10 cellular contexts compared by ENCODE assay signal in the genomic region with DNA sequence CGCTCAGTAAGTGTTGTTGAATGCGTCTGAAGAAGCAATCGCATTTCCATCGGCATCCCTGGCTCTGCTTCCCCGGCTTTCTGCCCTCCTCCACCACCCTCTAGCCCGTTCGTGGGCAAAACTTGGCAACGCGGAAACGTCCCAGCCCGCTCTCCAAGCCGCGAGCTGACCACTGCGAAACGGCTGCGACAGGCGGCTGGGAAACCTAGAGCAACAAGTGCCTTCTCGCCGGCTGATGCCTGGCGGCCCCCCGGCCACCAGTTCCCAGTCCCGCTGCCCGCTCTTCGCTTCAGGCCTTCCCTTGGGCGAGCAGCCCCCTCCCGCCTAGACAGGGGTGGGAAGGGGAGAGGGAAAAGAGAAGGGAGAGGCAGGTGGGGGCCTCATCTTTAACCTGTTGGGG. TPM values are rescaled to one million over a fixed set of nuclear protein-coding genes. Genes with fewer than 3 reads are reported as not detected.
A peak's percentile ranks its signal among the peaks of the same experiment; 100 is the strongest.
DNase-seq lines count a peak whose midpoint lies in the region; ATAC-seq and TF ChIP-seq lines count a peak whose summit lies in the region.
"Had no signal": no experiment of that assay in that cellular context is flagged by ENCODE, and none has a peak within 500 bp of the region (broad histone marks: within the 10 kb centered on the region; RNA-seq: fewer than 3 reads in every experiment).

No MANE protein-coding gene starts in this region.

- POLR2A ChIA-PET in HEK293T (lab: Yijun Ruan, JAX): no interaction called here

- H3K9me3 Mint-ChIP-seq in dendritic cell treated with granulocyte-macrophage colony-stimulating factor and Interleukin-4, amounts not matched to agents 40 ng/mL and 50 ng/mL, for 4 days: no peaks in the 10 kb centered on the region

- CTCF ChIA-PET in HEK293T (lab: Yijun Ruan, JAX): no interaction called here

- H3K27me3 Mint-ChIP-seq in dendritic cell treated with granulocyte-macrophage colony-stimulating factor and Interleukin-4, amounts not matched to agents 40 ng/mL and 50 ng/mL, for 4 days: peaks cover 87% of the 10 kb centered on the region

- no peaks in the 10 kb centered on the region for H3K36me3 ChIP-seq in BE2C
- no peaks in the 10 kb centered on the region for H3K36me3 ChIP-seq in HUES48 (ENCODE audit: control insufficient read depth, insufficient read depth, low read length)
- H3K36me3 ChIP-seq in neural cell (ENCODE audit: insufficient read depth, low read length): no peaks in the 10 kb centered on the region
- H3K36me3 ChIP-seq: thyroid gland had no signal

- no peaks in the 10 kb centered on the region for H3K9me3 ChIP-seq in BE2C
- peaks cover 15% of the 10 kb centered on the region; the same call in 1 of the 2 replicates for H3K9me3 ChIP-seq in HUES48 (ENCODE audit: control insufficient read depth, insufficient read depth, low read length)
- H3K9me3 ChIP-seq in neural cell (ENCODE audit: low read length): no peaks in the 10 kb centered on the region
- H3K9me3 ChIP-seq: thyroid gland had no signal

- no peak for DNase-seq in BE2C
- no peak for DNase-seq in NOMO-1 (lab: John Stamatoyannopoulos, UW; ENCODE audit: unreplicated experiment in 2 of 2)
- no peak for DNase-seq in HEK293T (ENCODE audit: extremely low spot score)
- DNase-seq in activated CD4-positive, CD25-positive, alpha-beta regulatory T cell (lab: John Stamatoyannopoulos, UW): no peak
- DNase-seq: NCI-H2171 had no signal

- H3K4me2 ChIP-seq in neural cell (ENCODE audit: low read length): peak overlapping the region; percentile 44

- no peak overlapping the region for H2AFZ ChIP-seq in neural cell (ENCODE audit: low read depth, low read length)

- TF ChIP-seq EP300 in neural cell (conservative IDR thresholded peaks at IDR 0.05; ENCODE audit: poor library complexity, severe bottlenecking): no peak

- peaks cover 31% of the 10 kb centered on the region for H3K4me1 Mint-ChIP-seq in dendritic cell treated with granulocyte-macrophage colony-stimulating factor and Interleukin-4, amounts not matched to agents 40 ng/mL and 50 ng/mL, for 4 days (ENCODE audit: low read depth)

- intact Hi-C loops in dendritic cell treated with granulocyte-macrophage colony-stimulating factor and Interleukin-4, amounts not matched to agents 40 ng/mL and 50 ng/mL, for 4 days (cut with micrococcal nuclease): no loop called here

- H3K9ac ChIP-seq in HUES48 (ENCODE audit: low read depth, low read length): no peak overlapping the region
- H3K9ac ChIP-seq in neural cell (ENCODE audit: low read length): peak overlapping the region; percentile 41

- H3K27ac Mint-ChIP-seq in dendritic cell treated with granulocyte-macrophage colony-stimulating factor and Interleukin-4, amounts not matched to agents 40 ng/mL and 50 ng/mL, for 4 days: no peak overlapping the region

- H3K79me2 ChIP-seq in neural cell (replicated peaks; ENCODE audit: insufficient read depth, low read length): no peaks in the 10 kb centered on the region

- no peak for ATAC-seq in HG02938 (IDR thresholded peaks at IDR 0.05; ENCODE audit: unreplicated experiment)

- peak overlapping the region; percentile 78 for H3K4me3 Mint-ChIP-seq in dendritic cell treated with granulocyte-macrophage colony-stimulating factor and Interleukin-4, amounts not matched to agents 40 ng/mL and 50 ng/mL, for 4 days

- no peaks in the 10 kb centered on the region for H3K9me2 ChIP-seq in neural cell (ENCODE audit: insufficient read depth, low read length)

- H4K20me1 ChIP-seq in neural cell (ENCODE audit: insufficient read depth): no peaks in the 10 kb centered on the region

- H3K27me3 ChIP-seq in BE2C (peaks cover 21% of the 10 kb centered on the region), HUES48 (ENCODE audit: control insufficient read depth, insufficient read depth, low read length) (peaks cover 90% of the 10 kb centered on the region), neural cell (ENCODE audit: insufficient read depth, low read depth, low read length) (peaks cover 46% of the 10 kb centered on the region)

- peak overlapping the region; percentile 54 for H3K4me3 ChIP-seq in BE2C (ENCODE audit: low read depth, low read length)
- H3K4me3 ChIP-seq in HUES48 (ENCODE audit: low read depth, low read length): peak overlapping the region; percentile 57
- peak overlapping the region; percentile 70 for H3K4me3 ChIP-seq in neural cell (ENCODE audit: low read length)

- H3F3A ChIP-seq in neural cell (ENCODE audit: insufficient read depth, low read length, poor library complexity, severe bottlenecking): no peaks in the 10 kb centered on the region

- no peak for TF ChIP-seq RAD21 in neural cell (conservative IDR thresholded peaks at IDR 0.05)

- H3K4me1 ChIP-seq in BE2C (peaks cover 5% of the 10 kb centered on the region), HUES48 (ENCODE audit: control insufficient read depth, insufficient read depth, low read length) (peaks cover 12% of the 10 kb centered on the region; the same call in 1 of the 2 replicates)

- TF ChIP-seq CTCF in BE2C (IDR thresholded peaks at IDR 0.05; ENCODE audit: low read depth, low read length) (no peak), neural cell (IDR thresholded peaks at IDR 0.05; ENCODE audit: poor library complexity, severe bottlenecking) (no peak)

- H3K27ac ChIP-seq in HUES48 (ENCODE audit: low read depth, low read length) (no peak overlapping the region), neural cell (ENCODE audit: low read length) (no peak overlapping the region)
- H3K27ac ChIP-seq: thyroid gland had no signal

- no peaks in the 10 kb centered on the region for H3K36me3 Mint-ChIP-seq in dendritic cell treated with granulocyte-macrophage colony-stimulating factor and Interleukin-4, amounts not matched to agents 40 ng/mL and 50 ng/mL, for 4 days (ENCODE audit: low read depth)

TF ChIP-seq in neural cell, 6 proteins besides CTCF, POLR2A, EP300 and RAD21 (continues in another document):
- TF ChIP-seq MXI1 (conservative IDR thresholded peaks at IDR 0.05; ENCODE audit: poor library complexity, severe bottlenecking) (no peak), TAF1 (IDR thresholded peaks at IDR 0.05; ENCODE audit: low read depth) (no peak), EZH2 (IDR thresholded peaks at IDR 0.05; ENCODE audit: borderline replicate concordance, insufficient read depth, low read length, poor library complexity, severe bottlenecking) (no peak)
- TF ChIP-seq, protein P1, sequence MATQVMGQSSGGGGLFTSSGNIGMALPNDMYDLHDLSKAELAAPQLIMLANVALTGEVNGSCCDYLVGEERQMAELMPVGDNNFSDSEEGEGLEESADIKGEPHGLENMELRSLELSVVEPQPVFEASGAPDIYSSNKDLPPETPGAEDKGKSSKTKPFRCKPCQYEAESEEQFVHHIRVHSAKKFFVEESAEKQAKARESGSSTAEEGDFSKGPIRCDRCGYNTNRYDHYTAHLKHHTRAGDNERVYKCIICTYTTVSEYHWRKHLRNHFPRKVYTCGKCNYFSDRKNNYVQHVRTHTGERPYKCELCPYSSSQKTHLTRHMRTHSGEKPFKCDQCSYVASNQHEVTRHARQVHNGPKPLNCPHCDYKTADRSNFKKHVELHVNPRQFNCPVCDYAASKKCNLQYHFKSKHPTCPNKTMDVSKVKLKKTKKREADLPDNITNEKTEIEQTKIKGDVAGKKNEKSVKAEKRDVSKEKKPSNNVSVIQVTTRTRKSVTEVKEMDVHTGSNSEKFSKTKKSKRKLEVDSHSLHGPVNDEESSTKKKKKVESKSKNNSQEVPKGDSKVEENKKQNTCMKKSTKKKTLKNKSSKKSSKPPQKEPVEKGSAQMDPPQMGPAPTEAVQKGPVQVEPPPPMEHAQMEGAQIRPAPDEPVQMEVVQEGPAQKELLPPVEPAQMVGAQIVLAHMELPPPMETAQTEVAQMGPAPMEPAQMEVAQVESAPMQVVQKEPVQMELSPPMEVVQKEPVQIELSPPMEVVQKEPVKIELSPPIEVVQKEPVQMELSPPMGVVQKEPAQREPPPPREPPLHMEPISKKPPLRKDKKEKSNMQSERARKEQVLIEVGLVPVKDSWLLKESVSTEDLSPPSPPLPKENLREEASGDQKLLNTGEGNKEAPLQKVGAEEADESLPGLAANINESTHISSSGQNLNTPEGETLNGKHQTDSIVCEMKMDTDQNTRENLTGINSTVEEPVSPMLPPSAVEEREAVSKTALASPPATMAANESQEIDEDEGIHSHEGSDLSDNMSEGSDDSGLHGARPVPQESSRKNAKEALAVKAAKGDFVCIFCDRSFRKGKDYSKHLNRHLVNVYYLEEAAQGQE (IDR thresholded peaks at IDR 0.05; ENCODE audit: borderline replicate concordance): no peak

TF ChIP-seq in HEK293T, 16 proteins besides CTCF, POLR2A, EP300 and RAD21:
- TF ChIP-seq NFRKB (IDR thresholded peaks at IDR 0.05) (no peak), LEF1 (IDR thresholded peaks at IDR 0.05; ENCODE audit: borderline replicate concordance) (no peak), CTBP1 (IDR thresholded peaks at IDR 0.05; ENCODE audit: borderline replicate concordance) (no peak), BHLHE40 (IDR thresholded peaks at IDR 0.05; ENCODE audit: borderline replicate concordance) (no peak), ARNT (IDR thresholded peaks at IDR 0.05) (no peak), FOXK2 (IDR thresholded peaks at IDR 0.05) (no peak), L3MBTL2 (conservative IDR thresholded peaks at IDR 0.05) (no peak), HDGF (IDR thresholded peaks at IDR 0.05; ENCODE audit: borderline replicate concordance) (no peak), ZNF384 (IDR thresholded peaks at IDR 0.05) (no peak), TARDBP (IDR thresholded peaks at IDR 0.05) (no peak)
- TF ChIP-seq, protein P2, sequence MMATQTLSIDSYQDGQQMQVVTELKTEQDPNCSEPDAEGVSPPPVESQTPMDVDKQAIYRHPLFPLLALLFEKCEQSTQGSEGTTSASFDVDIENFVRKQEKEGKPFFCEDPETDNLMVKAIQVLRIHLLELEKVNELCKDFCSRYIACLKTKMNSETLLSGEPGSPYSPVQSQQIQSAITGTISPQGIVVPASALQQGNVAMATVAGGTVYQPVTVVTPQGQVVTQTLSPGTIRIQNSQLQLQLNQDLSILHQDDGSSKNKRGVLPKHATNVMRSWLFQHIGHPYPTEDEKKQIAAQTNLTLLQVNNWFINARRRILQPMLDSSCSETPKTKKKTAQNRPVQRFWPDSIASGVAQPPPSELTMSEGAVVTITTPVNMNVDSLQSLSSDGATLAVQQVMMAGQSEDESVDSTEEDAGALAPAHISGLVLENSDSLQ (IDR thresholded peaks at IDR 0.05): no peak

RNA-seq across cellular contexts. Expression of a gene that starts 0.8 kb away (rescaled TPM):
- 12.4 TPM for polyA plus RNA-seq in BE2C (2012; ENCODE audit: insufficient read depth, insufficient read length, low read depth)
- polyA plus RNA-seq in neural cell: 19.9 and 24.1 TPM in 2 replicates
- polyA minus RNA-seq in neural cell: 4.9 and 5.4 TPM in 2 replicates

RNA-seq across cellular contexts. Expression of a gene that starts 27.8 kb away (rescaled TPM):
- polyA plus RNA-seq in BE2C (2012; ENCODE audit: insufficient read depth, insufficient read length, low read depth): 756 TPM
- 746 and 794 TPM in 2 replicates for polyA plus RNA-seq in neural cell
- 385 and 386 TPM in 2 replicates for polyA minus RNA-seq in neural cell
